11 cellular contexts compared by ENCODE assay signal in genomic region chr15:48925714-48926223, GRCh38. TPM values are rescaled to one million over a fixed set of nuclear protein-coding genes. Genes with fewer than 3 reads are reported as not detected.
A peak's percentile ranks its signal among the peaks of the same experiment; 100 is the strongest.
DNase-seq lines count a peak whose midpoint lies in the region; ATAC-seq and TF ChIP-seq lines count a peak whose summit lies in the region.
"Had no signal": no experiment of that assay in that cellular context is flagged by ENCODE, and none has a peak within 500 bp of the region (broad histone marks: within the 10 kb centered on the region; RNA-seq: fewer than 3 reads in every experiment).

No MANE protein-coding gene starts in this region.

- DNase-seq in A673 (ENCODE audit: low spot score) = peak; percentile 80
- peak; percentile 71 for DNase-seq in H4 (ENCODE audit: low spot score)
- peak; percentile 90 for DNase-seq in fibroblast of the aortic adventitia (ENCODE audit: low read depth)
- no peak for DNase-seq in WTC11 (ENCODE audit: low spot score)
- DNase-seq: colonic mucosa, NCI-H1694 treated with DMSO at 0.1 percent for 48 hours had no signal

- ATAC-seq in HG03139 (IDR thresholded peaks at IDR 0.05; ENCODE audit: unreplicated experiment) = no peak
- no peak for ATAC-seq in WTC11
- no peak for ATAC-seq in HG03469 (IDR thresholded peaks at IDR 0.05; ENCODE audit: unreplicated experiment)
- no peak for ATAC-seq in HG02588 (IDR thresholded peaks at IDR 0.05; ENCODE audit: unreplicated experiment)

- H3K36me3 ChIP-seq in A673 (ENCODE audit: insufficient read depth, low read length, poor library complexity, severe bottlenecking) = no peaks in the 10 kb centered on the region
- H3K36me3 ChIP-seq: colonic mucosa had no signal

- TF ChIP-seq CTCF in A673 (conservative IDR thresholded peaks at IDR 0.05; ENCODE audit: low read depth, low read length) (no peak), fibroblast of the aortic adventitia (IDR thresholded peaks at IDR 0.05; ENCODE audit: insufficient read depth, low read length) (no peak), WTC11 (IDR thresholded peaks at IDR 0.05) (no peak)

- peaks cover 6% of the 10 kb centered on the region for H3K4me1 ChIP-seq in A673 (ENCODE audit: insufficient read depth, low read length, poor library complexity, severe bottlenecking)
- H3K4me1 ChIP-seq: colonic mucosa had no signal

- H3K9me3 ChIP-seq in A673 (ENCODE audit: low read depth, low read length, poor library complexity, severe bottlenecking) = no peaks in the 10 kb centered on the region
- H3K9me3 ChIP-seq: colonic mucosa had no signal

- peak overlapping the region; percentile 14 for H3K4me3 Mint-ChIP-seq in T-helper 1 cell treated with Interleukin-12 subunit alpha and Interleukin-12 subunit beta and Interleukin-4 antibody, amounts not matched to agents 30 μg/mL and 1 μg/mL, for 36 hours
- no peak overlapping the region for H3K4me3 Mint-ChIP-seq in WTC11

- peaks cover 35% of the 10 kb centered on the region for H3K4me1 Mint-ChIP-seq in T-helper 1 cell treated with Interleukin-12 subunit alpha and Interleukin-12 subunit beta and Interleukin-4 antibody, amounts not matched to agents 30 μg/mL and 1 μg/mL, for 36 hours (ENCODE audit: low read depth)
- peaks cover 2% of the 10 kb centered on the region; the same call in 1 of the 2 replicates for H3K4me1 Mint-ChIP-seq in WTC11

- H3K36me3 Mint-ChIP-seq in T-helper 1 cell treated with Interleukin-12 subunit alpha and Interleukin-12 subunit beta and Interleukin-4 antibody, amounts not matched to agents 30 μg/mL and 1 μg/mL, for 36 hours (ENCODE audit: low read depth) = peaks cover 2% of the 10 kb centered on the region
- H3K36me3 Mint-ChIP-seq in WTC11 = no peaks in the 10 kb centered on the region

- CTCF ChIA-PET in A673 (lab: Charles Lee) = no interaction called here
- CTCF ChIA-PET in WTC11 (lab: Charles Lee) = no interaction called here

- H3K9me3 Mint-ChIP-seq in T-helper 1 cell treated with Interleukin-12 subunit alpha and Interleukin-12 subunit beta and Interleukin-4 antibody, amounts not matched to agents 30 μg/mL and 1 μg/mL, for 36 hours = no peaks in the 10 kb centered on the region
- H3K9me3 Mint-ChIP-seq in WTC11 = no peaks in the 10 kb centered on the region

- H3K27me3 ChIP-seq in A673 (replicated peaks; ENCODE audit: insufficient read depth, low read depth, low read length, poor library complexity) = peaks cover 5% of the 10 kb centered on the region
- H3K27me3 ChIP-seq: colonic mucosa had no signal

- no peak overlapping the region for H3K4me3 ChIP-seq in A673 (ENCODE audit: low read depth, low read length, poor library complexity, severe bottlenecking)
- H3K4me3 ChIP-seq in fibroblast of the aortic adventitia (ENCODE audit: low read depth, low read length) = no peak overlapping the region
- H3K4me3 ChIP-seq: colonic mucosa, smooth muscle cell had no signal

- BruUV-seq in A673 (replicated peaks; lab: Mats Ljungman, UMichigan) = no TSS peak

- no peak overlapping the region for H3K27ac ChIP-seq in A673 (ENCODE audit: low read depth, low read length, poor library complexity, severe bottlenecking)
- H3K27ac ChIP-seq: colonic mucosa had no signal

- no peaks in the 10 kb centered on the region for H3K27me3 Mint-ChIP-seq in T-helper 1 cell treated with Interleukin-12 subunit alpha and Interleukin-12 subunit beta and Interleukin-4 antibody, amounts not matched to agents 30 μg/mL and 1 μg/mL, for 36 hours (ENCODE audit: low read depth)
- no peaks in the 10 kb centered on the region for H3K27me3 Mint-ChIP-seq in WTC11 (ENCODE audit: low read depth)

- intact Hi-C loops in A673 (cut with micrococcal nuclease; ENCODE audit: unreplicated experiment) = no loop called here

- H3K27ac Mint-ChIP-seq in T-helper 1 cell treated with Interleukin-12 subunit alpha and Interleukin-12 subunit beta and Interleukin-4 antibody, amounts not matched to agents 30 μg/mL and 1 μg/mL, for 36 hours = peak overlapping the region; percentile 64
- H3K27ac Mint-ChIP-seq in WTC11 = no peak overlapping the region

- POLR2A ChIA-PET in A673 (lab: Charles Lee; ENCODE audit: low non-redundant PET) = interaction anchor here (0.6 to 0.7 kb wide), 2 partner anchors 31 to 793 kb away, joined by 3 to 6 read pairs; no protein-coding TSS in a partner anchor
- POLR2A ChIA-PET in WTC11 (lab: Charles Lee) = no interaction called here

TF ChIP-seq in WTC11, 78 proteins besides CTCF, POLR2A, EP300 and RAD21:
- TF ChIP-seq IRF2 (CRISPR knock-in tag; IDR thresholded peaks at IDR 0.05; ENCODE audit: borderline replicate concordance, low read depth) = no peak
- TF ChIP-seq PREB (CRISPR knock-in tag; IDR thresholded peaks at IDR 0.05; ENCODE audit: borderline replicate concordance) = no peak
- no peak for TF ChIP-seq CBFB (CRISPR knock-in tag; IDR thresholded peaks at IDR 0.05; ENCODE audit: low read depth)
- no peak for TF ChIP-seq ZNF396 (CRISPR knock-in tag; IDR thresholded peaks at IDR 0.05; ENCODE audit: borderline replicate concordance)
- TF ChIP-seq ZNF121 (CRISPR knock-in tag; IDR thresholded peaks at IDR 0.05) = no peak

RNA-seq across cellular contexts. Expression of gene SHC4, which starts 38.0 kb away (rescaled TPM):
- total RNA-seq in A673 (2021) (0.57 and 0.73 TPM in 2 replicates), fibroblast of the aortic adventitia (ENCODE audit: low replicate concordance) (1.8 and 2.2 TPM in 2 replicates), WTC11 (2021) (0.44 to 0.63 TPM (median 0.46 TPM) in 3 replicates)
- 0.93 and 1.3 TPM in 2 replicates for total RNA-seq in H4 (2014; rRNA removed; shearing (Covaris generic))

RNA-seq across cellular contexts. Expression of gene EID1, which starts 47.8 kb away (rescaled TPM):
- total RNA-seq in A673 (2021) = 128 and 137 TPM in 2 replicates
- total RNA-seq in H4 (2014; rRNA removed; shearing (Covaris generic)) = 343 and 403 TPM in 2 replicates
- 253 and 674 TPM in 2 replicates for total RNA-seq in fibroblast of the aortic adventitia (ENCODE audit: low replicate concordance)
- total RNA-seq in WTC11 (2021) = 89.5 to 104 TPM (median 102 TPM) in 3 replicates
